In the genomic region with DNA sequence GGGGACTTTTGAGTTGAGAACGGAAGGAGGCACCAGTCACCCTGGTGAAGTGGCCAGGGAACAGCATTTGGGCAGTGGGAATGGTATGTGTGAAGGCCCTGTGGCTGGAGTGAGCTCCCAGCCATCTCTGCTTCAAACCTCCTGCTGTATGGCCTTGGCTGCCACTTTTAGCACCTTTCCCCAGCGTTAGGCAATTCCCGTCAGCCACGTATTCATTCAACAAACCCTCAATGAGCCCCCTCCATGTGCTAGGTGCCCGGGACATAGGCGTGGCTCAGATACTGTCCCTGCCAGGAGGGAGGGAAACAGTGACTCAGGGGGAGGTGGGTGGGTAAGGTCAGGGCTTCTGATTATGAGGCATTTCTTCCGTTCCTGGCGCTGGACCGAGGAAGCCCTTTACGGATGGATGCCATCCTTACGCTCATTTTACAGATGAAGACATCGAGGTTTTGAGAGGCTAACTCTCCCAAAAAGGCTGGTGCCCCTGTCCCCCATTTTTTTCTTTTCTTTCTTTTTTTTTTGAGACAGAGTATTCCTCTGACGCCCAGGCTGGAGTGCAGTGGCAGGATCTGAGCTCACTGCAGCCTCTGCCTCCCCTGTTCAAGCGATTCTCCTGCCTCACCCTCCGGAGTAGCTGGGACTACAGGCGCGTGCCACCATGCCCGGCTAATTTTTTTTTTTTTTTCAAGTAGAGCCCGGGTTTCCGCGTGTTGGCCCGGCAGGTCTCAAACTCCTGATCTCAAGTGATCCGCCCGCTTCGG, we compare ENCODE assay signal across 9 cellular contexts. TPM values are rescaled to one million over a fixed set of nuclear protein-coding genes. Genes with fewer than 3 reads are reported as not detected.
DNase-seq lines count a peak whose midpoint lies in the region; ATAC-seq, FAIRE-seq and TF ChIP-seq lines count a peak whose summit lies in the region.
"Had no signal": no experiment of that assay in that cellular context is flagged by ENCODE, and none has a peak within 500 bp of the region (broad histone marks: within the 10 kb centered on the region; RNA-seq: fewer than 3 reads in every experiment).

No MANE protein-coding gene starts in this region.

- WGBS in mesenchymal stem cell = 84% methylated on average over 22 of the region's 25 CpGs

- H3K79me1 ChIP-seq in mesenchymal stem cell (replicated peaks; ENCODE audit: low read length, poor library complexity, severe bottlenecking) = peaks cover 47% of the 10 kb centered on the region

- H3K36me3 ChIP-seq in mesenchymal stem cell (ENCODE audit: control insufficient read depth in 1 of 2, insufficient read depth in 2 of 2, low read depth in 1 of 2, low read length in 2 of 2) = peaks cover 29 to 63% of the 10 kb centered on the region in 2 experiments
- H3K36me3 ChIP-seq: cardiac muscle cell had no signal

- no peak overlapping the region for H2AK5ac ChIP-seq in mesenchymal stem cell (ENCODE audit: low read length, severe bottlenecking)

- H3K4ac ChIP-seq in mesenchymal stem cell (ENCODE audit: low read depth in 1 of 2, low read length in 2 of 2) = no peak overlapping the region

- peak overlapping the region; percentile 0 to 15 for H2BK12ac ChIP-seq in mesenchymal stem cell (ENCODE audit: low read length in 2 of 2)

- peak; percentile 44 for DNase-seq in AG09319 (ENCODE audit: extremely low read depth, low read depth)
- peak; percentile 56 for DNase-seq in H54 (ENCODE audit: insufficient read length, low spot score)
- DNase-seq in mesenchymal stem cell = no peak
- no peak for DNase-seq in NOMO-1 (lab: John Stamatoyannopoulos, UW; ENCODE audit: unreplicated experiment in 2 of 2)
- DNase-seq in D341Med (ENCODE audit: low spot score) = no peak

- H4K8ac ChIP-seq in mesenchymal stem cell (ENCODE audit: low read length) = no peak overlapping the region

- TF ChIP-seq CTCF in AG09319 (IDR thresholded peaks at IDR 0.05; ENCODE audit: low read depth, low read length) = no peak

- H3K4me1 ChIP-seq in mesenchymal stem cell (ENCODE audit: control insufficient read depth, insufficient read depth, low read depth, low read length) = peaks cover 27% of the 10 kb centered on the region

- H3K27ac ChIP-seq in angular gyrus (ENCODE audit: low read depth, low read length) (peak overlapping the region; percentile 5), mesenchymal stem cell (ENCODE audit: low read length, poor library complexity, severe bottlenecking) (no peak overlapping the region)
- H3K27ac ChIP-seq: cardiac muscle cell had no signal

- H3K14ac ChIP-seq in mesenchymal stem cell (ENCODE audit: low read length in 2 of 2) = no peak overlapping the region

- H3K9me3 ChIP-seq in mesenchymal stem cell (ENCODE audit: control insufficient read depth, low read length) = no peaks in the 10 kb centered on the region

- TF ChIP-seq POLR2A in H54 (IDR thresholded peaks at IDR 0.05; ENCODE audit: low read depth, low read length) = no peak

- no peak overlapping the region for H2BK5ac ChIP-seq in mesenchymal stem cell (ENCODE audit: low read depth, low read length, poor library complexity, severe bottlenecking)

- H3K4me3 ChIP-seq in mesenchymal stem cell (ENCODE audit: insufficient read depth in 1 of 2, low read depth in 1 of 2, low read length in 2 of 2) = no peak overlapping the region
- H3K4me3 ChIP-seq: cardiac muscle cell had no signal

- H3K4me2 ChIP-seq in mesenchymal stem cell (ENCODE audit: low read length, poor library complexity, severe bottlenecking) = no peak overlapping the region

- ATAC-seq in HG03520 (IDR thresholded peaks at IDR 0.05; ENCODE audit: unreplicated experiment) (no peak), HG03565 (IDR thresholded peaks at IDR 0.05; ENCODE audit: unreplicated experiment) (no peak)

- H3K27me3 ChIP-seq in mesenchymal stem cell (ENCODE audit: control insufficient read depth in 1 of 2, insufficient read depth in 1 of 2, low read length in 2 of 2) = no peaks in the 10 kb centered on the region
- H3K27me3 ChIP-seq: cardiac muscle cell had no signal

- H3K9ac ChIP-seq in mesenchymal stem cell (ENCODE audit: low read length) = peak overlapping the region; percentile 59

- H2BK15ac ChIP-seq in mesenchymal stem cell (ENCODE audit: low read depth, poor library complexity, severe bottlenecking) = no peak overlapping the region

- H3K18ac ChIP-seq in mesenchymal stem cell (ENCODE audit: low read depth in 1 of 2, low read length in 2 of 2) = no peak overlapping the region

- no peak overlapping the region for H2AFZ ChIP-seq in mesenchymal stem cell (ENCODE audit: low read depth, low read length)

- no peak for FAIRE-seq in H54 (lab: Jason Lieb, UNC)

- no peak overlapping the region for H3K23ac ChIP-seq in mesenchymal stem cell (ENCODE audit: low read length in 2 of 2)

- no peak overlapping the region for H4K91ac ChIP-seq in mesenchymal stem cell (ENCODE audit: low read length)

- H2BK120ac ChIP-seq in mesenchymal stem cell (ENCODE audit: low read depth, low read length) = no peak overlapping the region

RNA-seq across cellular contexts. Expression of a gene that starts 37.5 kb away (rescaled TPM):
- polyA plus RNA-seq in mesenchymal stem cell (2013, experiment 1 of 2) = 9.6 TPM
- 8.0 TPM for polyA plus RNA-seq in mesenchymal stem cell (2013, experiment 2 of 2)

Comparison
In these comparisons a context has a peak if more than half of its experiments do, and no peak if none do; other contexts are left out.
1. DNase-seq: peak in AG09319 (single experiment) and H54 (single experiment); none in mesenchymal stem cell (single experiment), NOMO-1 (0 of 2) and D341Med (single experiment).